Comparison of ENCODE assay signal across 9 cellular contexts in genomic region chr17:78355701-78356100, GRCh38. TPM values are rescaled to one million over a fixed set of nuclear protein-coding genes. Genes with fewer than 3 reads are reported as not detected.
DNase-seq lines count a peak whose midpoint lies in the region; ATAC-seq and TF ChIP-seq lines count a peak whose summit lies in the region.
"Had no signal": no experiment of that assay in that cellular context is flagged by ENCODE, and none has a peak within 500 bp of the region (broad histone marks: within the 10 kb centered on the region; RNA-seq: fewer than 3 reads in every experiment).

No MANE protein-coding gene starts in this region.

- TF ChIP-seq EP300 in esophagus muscularis mucosa (IDR thresholded peaks at IDR 0.05) = no peak

- peak overlapping the region; percentile 39 for H2AK5ac ChIP-seq in trophoblast cell (ENCODE audit: low read length)

- H3K4me1 ChIP-seq in esophagus muscularis mucosa (peaks cover 68 to 96% (median 86%) of the 10 kb centered on the region in 4 donors), trophoblast cell (ENCODE audit: control insufficient read depth in 1 of 2, insufficient read depth in 2 of 2, low read length in 2 of 2) (peaks cover 34 to 48% of the 10 kb centered on the region in 2 experiments)

- CTCF ChIA-PET in T-cell (lab: Charles Lee) = interaction anchor here in 1 of 2 donors (0.6 to 0.9 kb wide), 2 partner anchors 12 to 41 kb away, joined by 3 to 10 read pairs; no protein-coding TSS in a partner anchor

- H3K18ac ChIP-seq in trophoblast cell (ENCODE audit: low read length) = peak overlapping the region; percentile 17

- H3K4me1 Mint-ChIP-seq in T-cell = peaks cover 60 to 68% (median 65%) of the 10 kb centered on the region in 3 donors

- TF ChIP-seq CTCF in GM12865 (IDR thresholded peaks at IDR 0.05; ENCODE audit: insufficient read depth, low read depth, low read length, missing control alignments) (no peak), esophagus muscularis mucosa (IDR thresholded peaks at IDR 0.05) (no peak)

- H2BK120ac ChIP-seq in trophoblast cell (ENCODE audit: insufficient read depth, low read length, poor library complexity) = peak overlapping the region; percentile 4

- no peak overlapping the region for H4K12ac ChIP-seq in trophoblast cell (ENCODE audit: low read depth, low read length)

- H4K91ac ChIP-seq in trophoblast cell (ENCODE audit: low read depth, low read length) = peak overlapping the region; percentile 48

- no peaks in the 10 kb centered on the region for H3K9me3 Mint-ChIP-seq in T-cell

- H3K79me1 ChIP-seq in trophoblast cell (ENCODE audit: low read length) = peaks cover 60% of the 10 kb centered on the region

- peak overlapping the region; percentile 94 to 97 for H3K27ac Mint-ChIP-seq in T-cell

- H3K36me3 ChIP-seq in esophagus muscularis mucosa (peaks cover 0 to 41% (median 22%) of the 10 kb centered on the region in 4 donors), trophoblast cell (ENCODE audit: control insufficient read depth in 1 of 2, insufficient read depth in 2 of 2, low read length in 2 of 2) (peaks cover 20 to 24% of the 10 kb centered on the region in 2 experiments)

- H3K27me3 ChIP-seq in esophagus muscularis mucosa (no peaks in the 10 kb centered on the region), trophoblast cell (ENCODE audit: insufficient read depth, low read length) (peaks cover 1% of the 10 kb centered on the region)
- H3K27me3 ChIP-seq: body of pancreas had no signal

- H3K4me3 ChIP-seq in GM12865 (ENCODE audit: low read depth, low read length) (peak overlapping the region; percentile 26), esophagus muscularis mucosa (peak overlapping the region in 3 of 4 donors; percentile 92 to 96 (median 94)), trophoblast cell (ENCODE audit: low read depth, low read length) (no peak overlapping the region)
- H3K4me3 ChIP-seq: body of pancreas had no signal

- no peaks in the 10 kb centered on the region for H3K9me3 ChIP-seq in esophagus muscularis mucosa
- no peaks in the 10 kb centered on the region for H3K9me3 ChIP-seq in trophoblast cell (ENCODE audit: insufficient read depth, low read depth, low read length)
- H3K9me3 ChIP-seq: body of pancreas had no signal

- intact Hi-C loops in esophagus muscularis mucosa (cut with DNase I) = loop anchor here (5.0 kb wide), 1 partner anchor 183 kb away; no protein-coding TSS in a partner anchor

- H3K79me2 ChIP-seq in trophoblast cell (ENCODE audit: control insufficient read depth, insufficient read depth, low read length, poor library complexity) = peaks cover 34% of the 10 kb centered on the region

- H3K27ac ChIP-seq in esophagus muscularis mucosa (replicated peaks in 1 of 4) (peak overlapping the region; percentile 95 to 99 (median 98)), trophoblast cell (ENCODE audit: low read depth, low read length) (peak overlapping the region; percentile 76)

- H3K14ac ChIP-seq in trophoblast cell (ENCODE audit: low read length) = no peak overlapping the region

- no peak overlapping the region for H3K9ac ChIP-seq in trophoblast cell (ENCODE audit: low read length)

- no peak for DNase-seq in GM12865 (ENCODE audit: low read depth)
- no peak for DNase-seq in T-cell
- no peak for DNase-seq in esophagus muscularis mucosa (ENCODE audit: extremely low spot score)
- peak; percentile 54 to 63 for DNase-seq in trophoblast cell
- DNase-seq in COLO668 (lab: John Stamatoyannopoulos, UW; ENCODE audit: unreplicated experiment) = no peak
- no peak for DNase-seq in mucosa of gallbladder (ENCODE audit: low spot score)
- no peak for DNase-seq in mesenteric fat pad (ENCODE audit: low spot score)

- ATAC-seq in T-cell (replicated peaks in 1 of 4) (no peak), HG03457 (IDR thresholded peaks at IDR 0.05; ENCODE audit: unreplicated experiment) (no peak)
- ATAC-seq: body of pancreas had no signal

- 60% methylated on average over 3 of the region's 3 CpGs for WGBS in esophagus muscularis mucosa
- WGBS in trophoblast cell (ENCODE audit: extremely low coverage, insufficient coverage, insufficient read length) = no CpG with 5 or more reads among the region's 3 CpGs

- H3K27me3 Mint-ChIP-seq in T-cell = no peaks in the 10 kb centered on the region

- H4K8ac ChIP-seq in trophoblast cell (ENCODE audit: low read depth, low read length) = peak overlapping the region; percentile 8

- H3K36me3 Mint-ChIP-seq in T-cell = peaks cover 9% of the 10 kb centered on the region

- H3K4me3 Mint-ChIP-seq in T-cell = peak overlapping the region; percentile 67 to 84 (median 68)

- no peak overlapping the region for H3K23ac ChIP-seq in trophoblast cell (ENCODE audit: low read length)

- no peak overlapping the region for H2AFZ ChIP-seq in trophoblast cell (ENCODE audit: insufficient read depth, low read length, poor library complexity)

- peak overlapping the region; percentile 1 for H2BK5ac ChIP-seq in trophoblast cell (ENCODE audit: low read depth, low read length, poor library complexity)

- peak; percentile 5 for TF ChIP-seq POLR2A in esophagus muscularis mucosa (IDR thresholded peaks at IDR 0.05; ENCODE audit: low read depth)

- H2BK12ac ChIP-seq in trophoblast cell (ENCODE audit: low read length) = peak overlapping the region; percentile 17

- no peak overlapping the region for H3K4ac ChIP-seq in trophoblast cell (ENCODE audit: low read depth, low read length)

- peak overlapping the region; percentile 27 for H3K4me2 ChIP-seq in trophoblast cell (ENCODE audit: low read length)

- POLR2A ChIA-PET in T-cell (lab: Charles Lee) = interaction anchor here in 1 of 2 donors (0.6 to 1.1 kb wide), 2 partner anchors 12 to 352 kb away, joined by 3 to 11 read pairs; no protein-coding TSS in a partner anchor

RNA-seq across cellular contexts. Expression of gene SOCS3, which starts 4.2 kb away (rescaled TPM):
- 100 to 1,000 TPM in 2 of 5 donors, 10 to 100 TPM in 3; 14.2 to 248 (median 19.9) TPM for total RNA-seq in T-cell
- 1,000 to 10,000 TPM in 1 of 4 donors, 10 to 100 TPM in 3; 12.5 to 1,139 (median 39.3) TPM for total RNA-seq in esophagus muscularis mucosa
- 33.2 and 33.8 TPM in 2 replicates for polyA plus RNA-seq in trophoblast cell (2013)
- total RNA-seq in mucosa of gallbladder = 11.9 TPM
- total RNA-seq in mesenteric fat pad = 491 TPM

RNA-seq across cellular contexts. Expression of gene PGS1, which starts 22.7 kb away (rescaled TPM):
- total RNA-seq in T-cell = 10 to 100 TPM; 60.5 to 87.2 (median 78.9) TPM
- 10 to 100 TPM; 30.7 to 45.9 (median 35.6) TPM for total RNA-seq in esophagus muscularis mucosa
- polyA plus RNA-seq in trophoblast cell (2013) = 23.9 and 26.5 TPM in 2 replicates
- 40.4 TPM for total RNA-seq in mucosa of gallbladder
- 64.0 TPM for total RNA-seq in mesenteric fat pad

Comparison
In these comparisons a context has a peak if more than half of its experiments do, and no peak if none do; other contexts are left out.
1. DNase-seq: peak in trophoblast cell (2 of 2); none in GM12865 (single experiment), T-cell (0 of 34), esophagus muscularis mucosa (single experiment), COLO668 (single experiment), mucosa of gallbladder (single experiment) and mesenteric fat pad (single experiment).